In genomic region chr5:54981928-54982327, GRCh38 we compare ENCODE assay signal across 27 cellular contexts. TPM values are rescaled to one million over a fixed set of nuclear protein-coding genes. Genes with fewer than 3 reads are reported as not detected.
DNase-seq lines count a peak whose midpoint lies in the region; ATAC-seq and TF ChIP-seq lines count a peak whose summit lies in the region.
"Had no signal": no experiment of that assay in that cellular context is flagged by ENCODE, and none has a peak within 500 bp of the region (broad histone marks: within the 10 kb centered on the region; RNA-seq: fewer than 3 reads in every experiment).

No MANE protein-coding gene starts in this region.

- DNase-seq in cardiac muscle cell (ENCODE audit: low read depth in 1 of 2, low spot score in 1 of 2) (no peak), heart right ventricle (no peak), astrocyte of the spinal cord (ENCODE audit: low read depth, low spot score) (no peak), foreskin keratinocyte (no peak), AG08395 (ENCODE audit: low spot score) (no peak), tibial artery (no peak), NK-92 (lab: John Stamatoyannopoulos, UW; ENCODE audit: unreplicated experiment) (no peak)
- DNase-seq: Calu3; CD8-positive, alpha-beta memory T cell; DMS153; KBM-7; NCI-H1092; NCI-H1436 treated with DMSO at 0.1 percent for 48 hours; NCI-H2029; NCI-H2227 treated with DMSO at 0.1 percent for 48 hours; NCI-H510A; NCI-H748 treated with DMSO at 0.1 percent for 48 hours; NK-92 treated with Interleukin-12 subunit alpha and Interleukin-12 subunit beta, amount 100 ng/mL, for 24 hours; SIG-M5 had no signal

- intact Hi-C loops in heart right ventricle (cut with DNase I), result no loop called here
- intact Hi-C loops in tibial artery (cut with DNase I; ENCODE audit: low total_unique reads), result no loop called here

- 38 to 50% methylated on average over 7 of the region's 7 CpGs for WGBS in heart right ventricle, 2 donors

- peaks cover 16% of the 10 kb centered on the region for H3K4me1 ChIP-seq in cardiac muscle cell (ENCODE audit: low read depth)
- H3K4me1 ChIP-seq in heart right ventricle, result peaks cover 0 to 8% (median 0%) of the 10 kb centered on the region in 9 donors
- peaks cover 16% of the 10 kb centered on the region for H3K4me1 ChIP-seq in foreskin keratinocyte
- peaks cover 0 to 9% (median 7%) of the 10 kb centered on the region in 4 donors for H3K4me1 ChIP-seq in tibial artery

- H3K36me3 ChIP-seq in cardiac muscle cell (no peaks in the 10 kb centered on the region), heart right ventricle (no peaks in the 10 kb centered on the region), tibial artery (no peaks in the 10 kb centered on the region)

- in situ Hi-C loops in astrocyte of the spinal cord (cut with HindIII; ENCODE audit: low sequenced_read_pairs), result no loop called here

- ATAC-seq in heart right ventricle (no peak), foreskin keratinocyte (no peak), HG03095 (IDR thresholded peaks at IDR 0.05; ENCODE audit: unreplicated experiment) (no peak)
- ATAC-seq: HepG2, Panc1 had no signal

- H3K27ac ChIP-seq in cardiac muscle cell (peak overlapping the region; percentile 40), heart right ventricle (no peak overlapping the region), foreskin keratinocyte (peak overlapping the region; percentile 10), tibial artery (no peak overlapping the region)
- H3K27ac ChIP-seq: 22Rv1, C4-2B, HL-60 had no signal

- H3K27me3 ChIP-seq in cardiac muscle cell (no peaks in the 10 kb centered on the region), heart right ventricle (peaks cover 6 to 81% (median 76%) of the 10 kb centered on the region in 7 donors), foreskin keratinocyte (no peaks in the 10 kb centered on the region), tibial artery (peaks cover 0 to 19% of the 10 kb centered on the region in 2 donors)

- TF ChIP-seq CTCF in cardiac muscle cell (IDR thresholded peaks at IDR 0.05; ENCODE audit: low read depth, low read length), result no peak
- no peak for TF ChIP-seq CTCF in heart right ventricle (IDR thresholded peaks at IDR 0.05)
- no peak for TF ChIP-seq CTCF in astrocyte of the spinal cord (IDR thresholded peaks at IDR 0.05; ENCODE audit: low read depth, low read length)
- no peak for TF ChIP-seq CTCF in foreskin keratinocyte (conservative IDR thresholded peaks at IDR 0.05)
- TF ChIP-seq CTCF in tibial artery (IDR thresholded peaks at IDR 0.05), result no peak

- no peak overlapping the region for H3K4me3 ChIP-seq in cardiac muscle cell
- H3K4me3 ChIP-seq in heart right ventricle, result peak overlapping the region in 1 of 10 donors; percentile 41
- H3K4me3 ChIP-seq in astrocyte of the spinal cord (ENCODE audit: low read depth, low read length), result peak overlapping the region; percentile 9
- no peak overlapping the region for H3K4me3 ChIP-seq in tibial artery

- H3K9me3 ChIP-seq in cardiac muscle cell (ENCODE audit: low read depth) (no peaks in the 10 kb centered on the region), heart right ventricle (no peaks in the 10 kb centered on the region), tibial artery (no peaks in the 10 kb centered on the region)

RNA-seq across cellular contexts. Expression of gene ESM1, which starts 3.5 kb away (rescaled TPM):
- total RNA-seq in cardiac muscle cell (0.35 and 1.7 TPM in 2 replicates), heart right ventricle (1 to 10 TPM in 2 of 10 donors, under 1 TPM in 7, not detected in 1; 0.13 to 2.0 (median 0.74) TPM), foreskin keratinocyte (3.8 and 18.1 TPM in 2 replicates)
- polyA plus RNA-seq in cardiac muscle cell (0.48 TPM in 1 of 2 replicates, not detected in the other), heart right ventricle (under 1 TPM in 1 of 2 donors, not detected in 1; 0.72 TPM), foreskin keratinocyte (1.8 and 7.0 TPM in 2 replicates)
- total RNA-seq: Calu3, HepG2, HT-29 had no signal
- polyA plus RNA-seq: HepG2 had no signal

RNA-seq across cellular contexts. Expression of gene GZMK, which starts 42.1 kb away (rescaled TPM):
- total RNA-seq in cardiac muscle cell (not detected in 2 replicates), heart right ventricle (1 to 10 TPM in 2 of 10 donors, under 1 TPM in 4, not detected in 4; 0.17 to 6.0 (median 0.70) TPM), foreskin keratinocyte (not detected in 2 replicates)
- polyA plus RNA-seq in cardiac muscle cell (not detected in 2 replicates), heart right ventricle (under 1 TPM; 0.29 to 0.32 TPM), foreskin keratinocyte (not detected in 2 replicates)
- total RNA-seq: Calu3, HepG2, HT-29 had no signal
- polyA plus RNA-seq: AG04450, HepG2 had no signal

Comparison
In these comparisons a context has a peak if more than half of its experiments do, and no peak if none do; other contexts are left out.
1. H3K27ac ChIP-seq: peak in cardiac muscle cell (single experiment) and foreskin keratinocyte (single experiment); none in heart right ventricle (0 of 10) and tibial artery (0 of 2).